ENCODE assay signal across 3 cellular contexts in genomic region chr5:34539183-34539582, GRCh38.
TF ChIP-seq lines count a peak whose summit lies in the region.

No MANE protein-coding gene starts in this region.

TF ChIP-seq in GM23338, 12 proteins besides CTCF, POLR2A, EP300 and RAD21 (continued from another document and continues in another):
- no peak for TF ChIP-seq REST (IDR thresholded peaks at IDR 0.05; ENCODE audit: unreplicated experiment)
- TF ChIP-seq JUNB (IDR thresholded peaks at IDR 0.05; ENCODE audit: unreplicated experiment): no peak
- TF ChIP-seq POLR2AphosphoS5 (IDR thresholded peaks at IDR 0.05; ENCODE audit: low read depth): no peak

TF ChIP-seq in IMR-90, 13 proteins besides CTCF, POLR2A, EP300 and RAD21 (continued from another document):
- no peak for TF ChIP-seq CHD1 (IDR thresholded peaks at IDR 0.05; ENCODE audit: low read depth, low read length)
- TF ChIP-seq RCOR1 (IDR thresholded peaks at IDR 0.05; ENCODE audit: insufficient replicate concordance, low read length): no peak

TF ChIP-seq in endothelial cell of umbilical vein, 7 proteins besides CTCF, POLR2A, EP300 and RAD21 (continued from another document):
- no peak for TF ChIP-seq JUN (IDR thresholded peaks at IDR 0.05; ENCODE audit: borderline replicate concordance, insufficient read depth, insufficient read length, low read depth)
- TF ChIP-seq MYC (IDR thresholded peaks at IDR 0.05; ENCODE audit: low read depth, low read length): no peak
- TF ChIP-seq POLR2AphosphoS5 (IDR thresholded peaks at IDR 0.05; ENCODE audit: insufficient read depth, low read depth, low read length): no peak
- TF ChIP-seq, protein P1, sequence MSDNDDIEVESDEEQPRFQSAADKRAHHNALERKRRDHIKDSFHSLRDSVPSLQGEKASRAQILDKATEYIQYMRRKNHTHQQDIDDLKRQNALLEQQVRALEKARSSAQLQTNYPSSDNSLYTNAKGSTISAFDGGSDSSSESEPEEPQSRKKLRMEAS (IDR thresholded peaks at IDR 0.05; ENCODE audit: insufficient read depth, insufficient read length): no peak
